In the genomic region with DNA sequence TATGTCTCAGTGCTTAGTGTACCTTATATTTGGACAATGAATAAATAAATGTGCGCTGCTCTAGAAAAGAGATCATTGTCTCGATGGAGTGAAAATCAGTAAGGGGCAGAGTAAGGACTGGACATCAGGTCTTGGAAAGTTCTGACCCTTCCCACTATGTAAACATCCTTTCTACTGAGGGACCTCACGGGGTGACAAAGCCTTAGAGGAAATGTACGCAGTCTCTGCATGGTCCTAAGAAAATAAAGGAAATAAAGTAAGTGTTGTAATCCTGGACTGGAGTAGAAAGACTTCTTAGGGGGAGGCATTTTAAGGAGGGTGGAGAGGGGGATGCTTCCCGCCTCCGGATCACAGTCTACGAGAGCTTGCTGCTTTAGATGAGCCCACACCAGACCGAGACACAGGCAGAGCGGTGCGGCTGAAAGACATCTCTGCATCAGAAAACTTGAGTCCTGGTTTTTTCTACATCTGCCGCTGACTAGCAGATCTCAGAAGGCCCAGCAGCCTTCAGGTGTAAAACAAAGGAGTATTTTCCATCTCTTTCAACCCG, we compare ENCODE assay signal across 1 cellular context.
TF ChIP-seq lines count a peak whose summit lies in the region.

No MANE protein-coding gene starts in this region.

TF ChIP-seq in K562, 482 proteins besides CTCF, POLR2A, EP300 and RAD21:
- TF ChIP-seq HDAC2 (IDR thresholded peaks at IDR 0.05), result no peak
- TF ChIP-seq, protein P1, sequence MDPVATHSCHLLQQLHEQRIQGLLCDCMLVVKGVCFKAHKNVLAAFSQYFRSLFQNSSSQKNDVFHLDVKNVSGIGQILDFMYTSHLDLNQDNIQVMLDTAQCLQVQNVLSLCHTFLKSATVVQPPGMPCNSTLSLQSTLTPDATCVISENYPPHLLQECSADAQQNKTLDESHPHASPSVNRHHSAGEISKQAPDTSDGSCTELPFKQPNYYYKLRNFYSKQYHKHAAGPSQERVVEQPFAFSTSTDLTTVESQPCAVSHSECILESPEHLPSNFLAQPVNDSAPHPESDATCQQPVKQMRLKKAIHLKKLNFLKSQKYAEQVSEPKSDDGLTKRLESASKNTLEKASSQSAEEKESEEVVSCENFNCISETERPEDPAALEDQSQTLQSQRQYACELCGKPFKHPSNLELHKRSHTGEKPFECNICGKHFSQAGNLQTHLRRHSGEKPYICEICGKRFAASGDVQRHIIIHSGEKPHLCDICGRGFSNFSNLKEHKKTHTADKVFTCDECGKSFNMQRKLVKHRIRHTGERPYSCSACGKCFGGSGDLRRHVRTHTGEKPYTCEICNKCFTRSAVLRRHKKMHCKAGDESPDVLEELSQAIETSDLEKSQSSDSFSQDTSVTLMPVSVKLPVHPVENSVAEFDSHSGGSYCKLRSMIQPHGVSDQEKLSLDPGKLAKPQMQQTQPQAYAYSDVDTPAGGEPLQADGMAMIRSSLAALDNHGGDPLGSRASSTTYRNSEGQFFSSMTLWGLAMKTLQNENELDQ (CRISPR knock-in tag; IDR thresholded peaks at IDR 0.05; ENCODE audit: borderline replicate concordance), result no peak
- no peak for TF ChIP-seq TEAD2 (tag; IDR thresholded peaks at IDR 0.05)
- TF ChIP-seq MAFK (IDR thresholded peaks at IDR 0.05; ENCODE audit: low read length), result no peak
- no peak for TF ChIP-seq STAT5A (IDR thresholded peaks at IDR 0.05; ENCODE audit: borderline replicate concordance, low read length)
- no peak for TF ChIP-seq MAFF (IDR thresholded peaks at IDR 0.05; ENCODE audit: low read length)
- no peak for TF ChIP-seq FOXA1 (IDR thresholded peaks at IDR 0.05; ENCODE audit: borderline replicate concordance)
